1 cellular context compared by ENCODE assay signal in the genomic region with DNA sequence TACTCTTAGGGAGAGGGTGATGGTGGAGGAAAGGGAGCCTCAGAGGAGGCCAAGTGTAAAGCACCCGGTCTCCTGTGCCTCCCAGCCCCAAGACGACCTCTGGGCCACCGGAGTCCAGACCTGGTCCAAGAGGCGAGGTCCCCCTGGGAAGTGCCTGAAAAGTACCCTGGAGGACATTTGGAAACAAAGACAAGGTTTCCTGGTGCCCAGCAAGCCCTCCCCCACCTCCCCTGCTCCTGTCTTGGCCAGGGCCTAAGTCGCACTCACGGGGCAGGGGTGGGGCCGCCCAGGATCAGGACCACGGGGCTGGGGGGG.
A peak's percentile ranks its signal among the peaks of the same experiment; 100 is the strongest.
TF ChIP-seq lines count a peak whose summit lies in the region.

No MANE protein-coding gene starts in this region.

TF ChIP-seq in HepG2, 621 proteins besides CTCF, POLR2A, EP300 and RAD21 (continued from another document):
- TF ChIP-seq, protein P1, sequence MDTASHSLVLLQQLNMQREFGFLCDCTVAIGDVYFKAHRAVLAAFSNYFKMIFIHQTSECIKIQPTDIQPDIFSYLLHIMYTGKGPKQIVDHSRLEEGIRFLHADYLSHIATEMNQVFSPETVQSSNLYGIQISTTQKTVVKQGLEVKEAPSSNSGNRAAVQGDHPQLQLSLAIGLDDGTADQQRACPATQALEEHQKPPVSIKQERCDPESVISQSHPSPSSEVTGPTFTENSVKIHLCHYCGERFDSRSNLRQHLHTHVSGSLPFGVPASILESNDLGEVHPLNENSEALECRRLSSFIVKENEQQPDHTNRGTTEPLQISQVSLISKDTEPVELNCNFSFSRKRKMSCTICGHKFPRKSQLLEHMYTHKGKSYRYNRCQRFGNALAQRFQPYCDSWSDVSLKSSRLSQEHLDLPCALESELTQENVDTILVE (CRISPR knock-in tag; IDR thresholded peaks at IDR 0.05), result peak; percentile 26; the same call in 1 of the 2 replicates
- TF ChIP-seq ZNF44 (CRISPR knock-in tag; IDR thresholded peaks at IDR 0.05), result no peak
- no peak for TF ChIP-seq EHMT2 (IDR thresholded peaks at IDR 0.05; ENCODE audit: borderline replicate concordance, low read depth, low read length)
- TF ChIP-seq, protein P2, sequence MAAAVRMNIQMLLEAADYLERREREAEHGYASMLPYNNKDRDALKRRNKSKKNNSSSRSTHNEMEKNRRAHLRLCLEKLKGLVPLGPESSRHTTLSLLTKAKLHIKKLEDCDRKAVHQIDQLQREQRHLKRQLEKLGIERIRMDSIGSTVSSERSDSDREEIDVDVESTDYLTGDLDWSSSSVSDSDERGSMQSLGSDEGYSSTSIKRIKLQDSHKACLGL (CRISPR knock-in tag; IDR thresholded peaks at IDR 0.05), result peak; percentile 14; the same call in 1 of the 2 replicates
- 0 out of 2 replicates have a peak, but pooled peaks have one; percentile 13 for TF ChIP-seq KLF6 (CRISPR knock-in tag; IDR thresholded peaks at IDR 0.05)
- TF ChIP-seq SCMH1 (CRISPR knock-in tag; IDR thresholded peaks at IDR 0.05; ENCODE audit: borderline replicate concordance), result no peak
- TF ChIP-seq, protein P3, sequence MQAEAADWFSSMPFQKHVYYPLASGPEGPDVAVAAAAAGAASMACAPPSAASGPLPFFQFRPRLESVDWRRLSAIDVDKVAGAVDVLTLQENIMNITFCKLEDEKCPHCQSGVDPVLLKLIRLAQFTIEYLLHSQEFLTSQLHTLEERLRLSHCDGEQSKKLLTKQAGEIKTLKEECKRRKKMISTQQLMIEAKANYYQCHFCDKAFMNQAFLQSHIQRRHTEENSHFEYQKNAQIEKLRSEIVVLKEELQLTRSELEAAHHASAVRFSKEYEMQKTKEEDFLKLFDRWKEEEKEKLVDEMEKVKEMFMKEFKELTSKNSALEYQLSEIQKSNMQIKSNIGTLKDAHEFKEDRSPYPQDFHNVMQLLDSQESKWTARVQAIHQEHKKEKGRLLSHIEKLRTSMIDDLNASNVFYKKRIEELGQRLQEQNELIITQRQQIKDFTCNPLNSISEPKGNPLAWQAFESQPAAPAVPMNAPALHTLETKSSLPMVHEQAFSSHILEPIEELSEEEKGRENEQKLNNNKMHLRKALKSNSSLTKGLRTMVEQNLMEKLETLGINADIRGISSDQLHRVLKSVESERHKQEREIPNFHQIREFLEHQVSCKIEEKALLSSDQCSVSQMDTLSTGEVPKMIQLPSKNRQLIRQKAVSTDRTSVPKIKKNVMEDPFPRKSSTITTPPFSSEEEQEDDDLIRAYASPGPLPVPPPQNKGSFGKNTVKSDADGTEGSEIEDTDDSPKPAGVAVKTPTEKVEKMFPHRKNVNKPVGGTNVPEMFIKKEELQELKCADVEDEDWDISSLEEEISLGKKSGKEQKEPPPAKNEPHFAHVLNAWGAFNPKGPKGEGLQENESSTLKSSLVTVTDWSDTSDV (CRISPR knock-in tag; IDR thresholded peaks at IDR 0.05), result no peak
- TF ChIP-seq MBNL3 (CRISPR knock-in tag; conservative IDR thresholded peaks at IDR 0.05), result no peak
- TF ChIP-seq, protein P4, sequence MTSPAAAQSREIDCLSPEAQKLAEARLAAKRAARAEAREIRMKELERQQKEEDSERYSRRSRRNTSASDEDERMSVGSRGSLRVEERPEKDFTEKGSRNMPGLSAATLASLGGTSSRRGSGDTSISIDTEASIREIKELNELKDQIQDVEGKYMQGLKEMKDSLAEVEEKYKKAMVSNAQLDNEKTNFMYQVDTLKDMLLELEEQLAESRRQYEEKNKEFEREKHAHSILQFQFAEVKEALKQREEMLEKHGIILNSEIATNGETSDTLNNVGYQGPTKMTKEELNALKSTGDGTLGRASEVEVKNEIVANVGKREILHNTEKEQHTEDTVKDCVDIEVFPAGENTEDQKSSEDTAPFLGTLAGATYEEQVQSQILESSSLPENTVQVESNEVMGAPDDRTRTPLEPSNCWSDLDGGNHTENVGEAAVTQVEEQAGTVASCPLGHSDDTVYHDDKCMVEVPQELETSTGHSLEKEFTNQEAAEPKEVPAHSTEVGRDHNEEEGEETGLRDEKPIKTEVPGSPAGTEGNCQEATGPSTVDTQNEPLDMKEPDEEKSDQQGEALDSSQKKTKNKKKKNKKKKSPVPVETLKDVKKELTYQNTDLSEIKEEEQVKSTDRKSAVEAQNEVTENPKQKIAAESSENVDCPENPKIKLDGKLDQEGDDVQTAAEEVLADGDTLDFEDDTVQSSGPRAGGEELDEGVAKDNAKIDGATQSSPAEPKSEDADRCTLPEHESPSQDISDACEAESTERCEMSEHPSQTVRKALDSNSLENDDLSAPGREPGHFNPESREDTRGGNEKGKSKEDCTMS (CRISPR knock-in tag; conservative IDR thresholded peaks at IDR 0.05), result no peak
- TF ChIP-seq ZFP41 (CRISPR knock-in tag; IDR thresholded peaks at IDR 0.05; ENCODE audit: borderline replicate concordance), result no peak
- TF ChIP-seq ZNF564 (CRISPR knock-in tag; IDR thresholded peaks at IDR 0.05), result no peak
- TF ChIP-seq, protein P5, sequence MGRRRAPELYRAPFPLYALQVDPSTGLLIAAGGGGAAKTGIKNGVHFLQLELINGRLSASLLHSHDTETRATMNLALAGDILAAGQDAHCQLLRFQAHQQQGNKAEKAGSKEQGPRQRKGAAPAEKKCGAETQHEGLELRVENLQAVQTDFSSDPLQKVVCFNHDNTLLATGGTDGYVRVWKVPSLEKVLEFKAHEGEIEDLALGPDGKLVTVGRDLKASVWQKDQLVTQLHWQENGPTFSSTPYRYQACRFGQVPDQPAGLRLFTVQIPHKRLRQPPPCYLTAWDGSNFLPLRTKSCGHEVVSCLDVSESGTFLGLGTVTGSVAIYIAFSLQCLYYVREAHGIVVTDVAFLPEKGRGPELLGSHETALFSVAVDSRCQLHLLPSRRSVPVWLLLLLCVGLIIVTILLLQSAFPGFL (CRISPR knock-in tag; IDR thresholded peaks at IDR 0.05), result no peak
- no peak for TF ChIP-seq ARNTL (CRISPR knock-in tag; IDR thresholded peaks at IDR 0.05)
- TF ChIP-seq TCF7 (IDR thresholded peaks at IDR 0.05; ENCODE audit: low read depth), result no peak
- TF ChIP-seq SKI (IDR thresholded peaks at IDR 0.05; ENCODE audit: partially characterized antibody), result no peak
- 0 out of 2 replicates have a peak, but pooled peaks have one; percentile 11 for TF ChIP-seq KMT2B (CRISPR knock-in tag; IDR thresholded peaks at IDR 0.05)
- TF ChIP-seq CREM (IDR thresholded peaks at IDR 0.05), result no peak
- TF ChIP-seq CREM (CRISPR knock-in tag; IDR thresholded peaks at IDR 0.05), result no peak
- no peak for TF ChIP-seq SYNCRIP (IDR thresholded peaks at IDR 0.05; ENCODE audit: insufficient read depth, low read depth, low read length)
- no peak for TF ChIP-seq SIN3A (IDR thresholded peaks at IDR 0.05; ENCODE audit: borderline replicate concordance, low read depth, low read length)
- TF ChIP-seq, protein P6, sequence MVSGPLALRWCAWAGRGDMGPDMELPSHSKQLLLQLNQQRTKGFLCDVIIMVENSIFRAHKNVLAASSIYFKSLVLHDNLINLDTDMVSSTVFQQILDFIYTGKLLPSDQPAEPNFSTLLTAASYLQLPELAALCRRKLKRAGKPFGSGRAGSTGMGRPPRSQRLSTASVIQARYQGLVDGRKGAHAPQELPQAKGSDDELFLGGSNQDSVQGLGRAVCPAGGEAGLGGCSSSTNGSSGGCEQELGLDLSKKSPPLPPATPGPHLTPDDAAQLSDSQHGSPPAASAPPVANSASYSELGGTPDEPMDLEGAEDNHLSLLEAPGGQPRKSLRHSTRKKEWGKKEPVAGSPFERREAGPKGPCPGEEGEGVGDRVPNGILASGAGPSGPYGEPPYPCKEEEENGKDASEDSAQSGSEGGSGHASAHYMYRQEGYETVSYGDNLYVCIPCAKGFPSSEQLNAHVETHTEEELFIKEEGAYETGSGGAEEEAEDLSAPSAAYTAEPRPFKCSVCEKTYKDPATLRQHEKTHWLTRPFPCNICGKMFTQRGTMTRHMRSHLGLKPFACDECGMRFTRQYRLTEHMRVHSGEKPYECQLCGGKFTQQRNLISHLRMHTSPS (CRISPR knock-in tag; IDR thresholded peaks at IDR 0.05; ENCODE audit: low read depth), result no peak
- 0 out of 2 replicates have a peak, but pooled peaks have one; percentile 36 for TF ChIP-seq ZNF709 (CRISPR knock-in tag; IDR thresholded peaks at IDR 0.05)
- TF ChIP-seq NR2F2 (IDR thresholded peaks at IDR 0.05; ENCODE audit: borderline replicate concordance, low read depth), result no peak
- no peak for TF ChIP-seq FLYWCH1 (CRISPR knock-in tag; IDR thresholded peaks at IDR 0.05)
- TF ChIP-seq MAZ (IDR thresholded peaks at IDR 0.05; ENCODE audit: borderline replicate concordance, low read depth, low read length), result no peak
- no peak for TF ChIP-seq MAZ (CRISPR knock-in tag; IDR thresholded peaks at IDR 0.05; ENCODE audit: low read depth)
- TF ChIP-seq, protein P7, sequence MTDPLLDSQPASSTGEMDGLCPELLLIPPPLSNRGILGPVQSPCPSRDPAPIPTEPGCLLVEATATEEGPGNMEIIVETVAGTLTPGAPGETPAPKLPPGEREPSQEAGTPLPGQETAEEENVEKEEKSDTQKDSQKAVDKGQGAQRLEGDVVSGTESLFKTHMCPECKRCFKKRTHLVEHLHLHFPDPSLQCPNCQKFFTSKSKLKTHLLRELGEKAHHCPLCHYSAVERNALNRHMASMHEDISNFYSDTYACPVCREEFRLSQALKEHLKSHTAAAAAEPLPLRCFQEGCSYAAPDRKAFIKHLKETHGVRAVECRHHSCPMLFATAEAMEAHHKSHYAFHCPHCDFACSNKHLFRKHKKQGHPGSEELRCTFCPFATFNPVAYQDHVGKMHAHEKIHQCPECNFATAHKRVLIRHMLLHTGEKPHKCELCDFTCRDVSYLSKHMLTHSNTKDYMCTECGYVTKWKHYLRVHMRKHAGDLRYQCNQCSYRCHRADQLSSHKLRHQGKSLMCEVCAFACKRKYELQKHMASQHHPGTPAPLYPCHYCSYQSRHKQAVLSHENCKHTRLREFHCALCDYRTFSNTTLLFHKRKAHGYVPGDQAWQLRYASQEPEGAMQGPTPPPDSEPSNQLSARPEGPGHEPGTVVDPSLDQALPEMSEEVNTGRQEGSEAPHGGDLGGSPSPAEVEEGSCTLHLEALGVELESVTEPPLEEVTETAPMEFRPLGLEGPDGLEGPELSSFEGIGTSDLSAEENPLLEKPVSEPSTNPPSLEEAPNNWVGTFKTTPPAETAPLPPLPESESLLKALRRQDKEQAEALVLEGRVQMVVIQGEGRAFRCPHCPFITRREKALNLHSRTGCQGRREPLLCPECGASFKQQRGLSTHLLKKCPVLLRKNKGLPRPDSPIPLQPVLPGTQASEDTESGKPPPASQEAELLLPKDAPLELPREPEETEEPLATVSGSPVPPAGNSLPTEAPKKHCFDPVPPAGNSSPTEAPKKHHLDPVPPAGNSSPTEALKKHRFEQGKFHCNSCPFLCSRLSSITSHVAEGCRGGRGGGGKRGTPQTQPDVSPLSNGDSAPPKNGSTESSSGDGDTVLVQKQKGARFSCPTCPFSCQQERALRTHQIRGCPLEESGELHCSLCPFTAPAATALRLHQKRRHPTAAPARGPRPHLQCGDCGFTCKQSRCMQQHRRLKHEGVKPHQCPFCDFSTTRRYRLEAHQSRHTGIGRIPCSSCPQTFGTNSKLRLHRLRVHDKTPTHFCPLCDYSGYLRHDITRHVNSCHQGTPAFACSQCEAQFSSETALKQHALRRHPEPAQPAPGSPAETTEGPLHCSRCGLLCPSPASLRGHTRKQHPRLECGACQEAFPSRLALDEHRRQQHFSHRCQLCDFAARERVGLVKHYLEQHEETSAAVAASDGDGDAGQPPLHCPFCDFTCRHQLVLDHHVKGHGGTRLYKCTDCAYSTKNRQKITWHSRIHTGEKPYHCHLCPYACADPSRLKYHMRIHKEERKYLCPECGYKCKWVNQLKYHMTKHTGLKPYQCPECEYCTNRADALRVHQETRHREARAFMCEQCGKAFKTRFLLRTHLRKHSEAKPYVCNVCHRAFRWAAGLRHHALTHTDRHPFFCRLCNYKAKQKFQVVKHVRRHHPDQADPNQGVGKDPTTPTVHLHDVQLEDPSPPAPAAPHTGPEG (CRISPR knock-in tag; IDR thresholded peaks at IDR 0.05), result no peak
